Comparison of ENCODE assay signal across 1 cellular context in genomic region chr2:110768591-110768990, GRCh38.
TF ChIP-seq lines count a peak whose summit lies in the region.

No MANE protein-coding gene starts in this region.

TF ChIP-seq in HepG2, 621 proteins besides CTCF, POLR2A, EP300 and RAD21 (continued from another document and continues in another):
- no peak for TF ChIP-seq AFF4 (CRISPR knock-in tag; IDR thresholded peaks at IDR 0.05)
- TF ChIP-seq PATZ1 (CRISPR knock-in tag; IDR thresholded peaks at IDR 0.05): peak; percentile 24; the same call in 1 of the 2 replicates
- no peak for TF ChIP-seq ZFP1 (CRISPR knock-in tag; IDR thresholded peaks at IDR 0.05)
- TF ChIP-seq ZNF597 (CRISPR knock-in tag; IDR thresholded peaks at IDR 0.05): no peak
- TF ChIP-seq ZNF513 (CRISPR knock-in tag; conservative IDR thresholded peaks at IDR 0.05): no peak
- peak; percentile 35 for TF ChIP-seq ASH2L (IDR thresholded peaks at IDR 0.05; ENCODE audit: insufficient read length, low read depth, low read length)
- TF ChIP-seq ZNF367 (CRISPR knock-in tag; IDR thresholded peaks at IDR 0.05; ENCODE audit: borderline replicate concordance): no peak
- TF ChIP-seq ZNF563 (CRISPR knock-in tag; IDR thresholded peaks at IDR 0.05): no peak
- TF ChIP-seq AKNA (CRISPR knock-in tag; IDR thresholded peaks at IDR 0.05; ENCODE audit: borderline replicate concordance): no peak
- no peak for TF ChIP-seq ZNF446 (CRISPR knock-in tag; IDR thresholded peaks at IDR 0.05)
- TF ChIP-seq THAP11 (CRISPR knock-in tag; IDR thresholded peaks at IDR 0.05): peak; percentile 67
- TF ChIP-seq MIXL1 (CRISPR knock-in tag; IDR thresholded peaks at IDR 0.05): peak; percentile 78
- no peak for TF ChIP-seq ZNF678 (CRISPR knock-in tag; IDR thresholded peaks at IDR 0.05)
- TF ChIP-seq ZNF451 (CRISPR knock-in tag; IDR thresholded peaks at IDR 0.05): no peak
- 0 out of 2 replicates have a peak, but pooled peaks have one; percentile 30 for TF ChIP-seq RNF219 (CRISPR knock-in tag; IDR thresholded peaks at IDR 0.05)
- TF ChIP-seq PHB2 (IDR thresholded peaks at IDR 0.05; ENCODE audit: partially characterized antibody): no peak
- TF ChIP-seq TFDP2 (CRISPR knock-in tag; IDR thresholded peaks at IDR 0.05): no peak
- TF ChIP-seq RFX3 (CRISPR knock-in tag; IDR thresholded peaks at IDR 0.05): no peak
- TF ChIP-seq ZNF282 (IDR thresholded peaks at IDR 0.05; ENCODE audit: partially characterized antibody): no peak
- no peak for TF ChIP-seq KLF12 (CRISPR knock-in tag; IDR thresholded peaks at IDR 0.05; ENCODE audit: borderline replicate concordance)
- peak; percentile 63; the same call in 1 of the 2 replicates for TF ChIP-seq RCOR2 (CRISPR knock-in tag; IDR thresholded peaks at IDR 0.05)
- no peak for TF ChIP-seq NFYC (CRISPR knock-in tag; IDR thresholded peaks at IDR 0.05)
- TF ChIP-seq ZNF670 (CRISPR knock-in tag; IDR thresholded peaks at IDR 0.05; ENCODE audit: borderline replicate concordance): no peak
- no peak for TF ChIP-seq ESRRA (CRISPR knock-in tag; IDR thresholded peaks at IDR 0.05; ENCODE audit: low read depth)
- no peak for TF ChIP-seq FOXO4 (CRISPR knock-in tag; conservative IDR thresholded peaks at IDR 0.05)
- no peak for TF ChIP-seq FIP1L1 (IDR thresholded peaks at IDR 0.05; ENCODE audit: borderline replicate concordance, insufficient read depth, low read depth, low read length)
- peak in 1 of 2 experiments; percentile 67; a peak in 1 of 4 replicates for TF ChIP-seq REST (IDR thresholded peaks at IDR 0.05; ENCODE audit: borderline replicate concordance in 1 of 2, low read depth in 1 of 2, low read length in 2 of 2)
- peak; percentile 86 for TF ChIP-seq NFIC (IDR thresholded peaks at IDR 0.05; ENCODE audit: low read length)
- TF ChIP-seq ZNF263 (CRISPR knock-in tag; IDR thresholded peaks at IDR 0.05): no peak
- TF ChIP-seq NR2C2 (CRISPR knock-in tag; IDR thresholded peaks at IDR 0.05; ENCODE audit: borderline replicate concordance): no peak
- TF ChIP-seq SATB2 (CRISPR knock-in tag; IDR thresholded peaks at IDR 0.05): no peak
- peak; percentile 98 for TF ChIP-seq TBX3 (IDR thresholded peaks at IDR 0.05; ENCODE audit: borderline replicate concordance)
- no peak for TF ChIP-seq ZNF891 (CRISPR knock-in tag; IDR thresholded peaks at IDR 0.05)
- TF ChIP-seq NFRKB (IDR thresholded peaks at IDR 0.05): no peak
- no peak for TF ChIP-seq ZNF17 (CRISPR knock-in tag; IDR thresholded peaks at IDR 0.05)
- no peak for TF ChIP-seq ZNF20 (CRISPR knock-in tag; IDR thresholded peaks at IDR 0.05)
- no peak for TF ChIP-seq TMF1 (CRISPR knock-in tag; IDR thresholded peaks at IDR 0.05; ENCODE audit: low read depth)
- no peak for TF ChIP-seq ZNF333 (CRISPR knock-in tag; IDR thresholded peaks at IDR 0.05; ENCODE audit: borderline replicate concordance)
- no peak for TF ChIP-seq NFE2L2 (IDR thresholded peaks at IDR 0.05; ENCODE audit: low read length)
